Comparison of ENCODE assay signal across 8 cellular contexts in the genomic region with DNA sequence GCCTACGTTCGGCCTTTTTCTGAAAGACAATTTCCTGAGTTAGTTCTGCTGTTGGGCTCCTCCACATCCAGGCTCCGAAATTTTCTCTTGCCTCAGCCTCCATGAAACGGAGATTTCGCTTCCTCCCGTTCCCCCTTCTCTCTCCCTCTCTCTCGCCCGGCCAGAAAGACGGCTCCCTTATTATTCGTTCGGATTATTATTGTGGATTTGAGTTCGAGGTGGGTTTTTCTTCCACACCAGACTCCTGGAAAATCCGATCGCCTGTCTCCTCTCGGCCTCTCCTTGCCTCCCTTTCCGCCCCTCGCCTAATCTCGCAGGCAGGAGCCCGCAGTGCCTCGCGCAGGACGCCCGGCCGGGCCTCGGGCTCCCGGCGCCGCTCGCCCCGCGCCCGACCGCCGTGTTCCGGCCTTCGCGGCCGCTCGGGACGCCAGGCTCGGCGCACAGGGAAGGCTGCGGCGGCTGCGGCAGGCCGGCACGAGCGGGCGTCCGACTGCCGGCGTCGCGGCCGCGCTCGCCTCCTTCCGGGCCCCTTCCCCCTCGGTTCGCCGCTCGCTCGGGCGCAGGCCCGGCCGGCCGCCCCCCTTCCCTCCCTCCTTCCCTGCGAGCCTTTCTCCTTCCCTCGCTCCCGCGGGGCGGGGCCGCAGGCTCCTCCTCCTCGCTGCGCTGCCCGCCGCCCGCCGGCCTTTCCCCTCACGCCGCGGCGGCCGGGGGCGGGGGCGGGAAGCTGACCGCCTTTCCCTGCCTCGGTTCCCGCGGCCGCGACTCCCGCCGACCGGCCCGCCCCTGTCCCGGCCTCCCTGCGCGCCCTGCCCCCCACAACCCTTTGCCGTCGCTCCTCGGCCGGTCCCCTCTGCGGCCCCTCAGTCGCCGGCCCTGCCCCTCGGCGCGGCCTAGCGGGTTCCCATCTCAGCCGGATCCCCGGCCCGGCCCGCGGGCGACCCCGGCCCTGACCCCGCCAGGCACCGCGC. TPM values are rescaled to one million over a fixed set of nuclear protein-coding genes. Genes with fewer than 3 reads are reported as not detected.
A peak's percentile ranks its signal among the peaks of the same experiment; 100 is the strongest.
DNase-seq lines count a peak whose midpoint lies in the region; ATAC-seq, FAIRE-seq and TF ChIP-seq lines count a peak whose summit lies in the region.

ARHGEF11 (minus strand) TSS at position 492 of the 968 bp plus-strand sequence. CDS start 1,412 bp downstream, outside the sequence.

- CTCF ChIA-PET in activated CD4-positive, alpha-beta T cell treated with anti-CD3 and anti-CD28 coated beads, Interleukin-2, amount 10 ng/mL, durations not matched to agents 7 days and 5 days (lab: Charles Lee), result no interaction called here

- peaks cover 3% of the 10 kb centered on the region for H3K36me3 Mint-ChIP-seq in activated CD4-positive, alpha-beta T cell treated with anti-CD3 and anti-CD28 coated beads, Interleukin-2, amount 10 ng/mL, durations not matched to agents 7 days and 5 days (ENCODE audit: low read depth)

- H3K4me1 Mint-ChIP-seq in activated CD4-positive, alpha-beta T cell treated with anti-CD3 and anti-CD28 coated beads, Interleukin-2, amount 10 ng/mL, durations not matched to agents 7 days and 5 days, result peaks cover 12% of the 10 kb centered on the region

- DNase-seq in 8988T (peak; percentile 84), GM12891 (ENCODE audit: insufficient read length, low spot score) (peak; percentile 52), NCI-H2227 treated with DMSO at 0.1 percent for 48 hours (lab: John Stamatoyannopoulos, UW) (peak; percentile 83), lung (ENCODE audit: low spot score) (peak; percentile 89)
- DNase-seq in activated CD4-positive, alpha-beta T cell treated with anti-CD3 and anti-CD28 coated beads, Interleukin-2, amount 10 ng/mL, durations not matched to agents 7 days and 5 days, result no peak
- DNase-seq in stimulated activated naive CD4-positive, alpha-beta T cell treated with Interleukin-2 at 50 U/mL for 16 hours (lab: John Stamatoyannopoulos, UW), result peak; percentile 0

- H3K4me3 ChIP-seq in lung, result peak within 1 kb of the TSS; percentile 75

- H3K4me3 Mint-ChIP-seq in activated CD4-positive, alpha-beta T cell treated with anti-CD3 and anti-CD28 coated beads, Interleukin-2, amount 10 ng/mL, durations not matched to agents 7 days and 5 days, result peak within 1 kb of the TSS; percentile 71

- H3K4me1 ChIP-seq in lung (ENCODE audit: control insufficient read depth in 2 of 2, insufficient read depth in 2 of 2, low read length in 2 of 2), result peaks cover 9 to 18% of the 10 kb centered on the region in 2 donors

- POLR2A ChIA-PET in activated CD4-positive, alpha-beta T cell treated with anti-CD3 and anti-CD28 coated beads, Interleukin-2, amount 10 ng/mL, durations not matched to agents 7 days and 5 days (lab: Charles Lee), result no interaction called here

- FAIRE-seq in GM12891 (lab: Jason Lieb, UNC), result no peak

- H3K27me3 ChIP-seq in lung (ENCODE audit: control insufficient read depth, insufficient read depth), result no peaks in the 10 kb centered on the region

- WGBS in lung, 2 donors, result 0 to 1% methylated on average over 60 to 120 of the region's 120 CpGs

- in situ Hi-C loops in endometrial microvascular endothelial cells (cut with HindIII; ENCODE audit: inconsistent ontology term, low pct_unique_long_range_greater_than_20kb, low sequenced_read_pairs), result no loop called here

- H3K9me3 Mint-ChIP-seq in activated CD4-positive, alpha-beta T cell treated with anti-CD3 and anti-CD28 coated beads, Interleukin-2, amount 10 ng/mL, durations not matched to agents 7 days and 5 days, result no peaks in the 10 kb centered on the region

- peak within 1 kb of the TSS; percentile 95 to 96 for H3K27ac ChIP-seq in lung (ENCODE audit: low read depth in 1 of 2, low read length in 1 of 2)

- H3K27me3 Mint-ChIP-seq in activated CD4-positive, alpha-beta T cell treated with anti-CD3 and anti-CD28 coated beads, Interleukin-2, amount 10 ng/mL, durations not matched to agents 7 days and 5 days, result peaks cover 81% of the 10 kb centered on the region

- peak within 1 kb of the TSS; percentile 14 for H3K27ac Mint-ChIP-seq in activated CD4-positive, alpha-beta T cell treated with anti-CD3 and anti-CD28 coated beads, Interleukin-2, amount 10 ng/mL, durations not matched to agents 7 days and 5 days

- no peak for TF ChIP-seq CTCF in lung (IDR thresholded peaks at IDR 0.05; ENCODE audit: control extremely low read depth, extremely low read depth)

- no peaks in the 10 kb centered on the region for H3K9me3 ChIP-seq in lung (ENCODE audit: control insufficient read depth in 2 of 2, insufficient read depth in 1 of 2, low read length in 1 of 2)

- TF ChIP-seq POLR2A in GM12891 (IDR thresholded peaks at IDR 0.05; ENCODE audit: low read depth, low read length), result no peak

- ATAC-seq in HG03066 (IDR thresholded peaks at IDR 0.05; ENCODE audit: low read depth, unreplicated experiment), result peak; percentile 88
- peak; percentile 97 for ATAC-seq in lung (ENCODE audit: insufficient read depth, low FRiP score)

- no peaks in the 10 kb centered on the region for H3K36me3 ChIP-seq in lung (ENCODE audit: control insufficient read depth in 2 of 2, insufficient read depth in 2 of 2, low read length in 2 of 2)

TF ChIP-seq in GM12891, 5 proteins besides CTCF, POLR2A, EP300 and RAD21:
- TF ChIP-seq PAX5 (IDR thresholded peaks at IDR 0.05; ENCODE audit: insufficient read depth, low read length, severe bottlenecking), result no peak
- no peak for TF ChIP-seq SPI1 (IDR thresholded peaks at IDR 0.05; ENCODE audit: low read depth, low read length)

RNA-seq across cellular contexts. Expression of gene ARHGEF11, which starts in this region (rescaled TPM):
- 1.6 TPM for polyA plus RNA-seq in GM12891 (2012; ENCODE audit: low read depth, missing spikeins)
- total RNA-seq in activated CD4-positive, alpha-beta T cell treated with anti-CD3 and anti-CD28 coated beads, Interleukin-2, amount 10 ng/mL, durations not matched to agents 7 days and 5 days, result 10 to 100 TPM; 33.9 to 38.5 TPM
- 13.2 TPM for total RNA-seq in endometrial microvascular endothelial cells (ENCODE audit: inconsistent ontology term)
- total RNA-seq in lung, result 10 to 100 TPM; 35.2 to 44.1 TPM
- polyA plus RNA-seq in lung, result 10 to 100 TPM; 14.2 to 28.7 TPM
